1 cellular context compared by ENCODE assay signal in the genomic region with DNA sequence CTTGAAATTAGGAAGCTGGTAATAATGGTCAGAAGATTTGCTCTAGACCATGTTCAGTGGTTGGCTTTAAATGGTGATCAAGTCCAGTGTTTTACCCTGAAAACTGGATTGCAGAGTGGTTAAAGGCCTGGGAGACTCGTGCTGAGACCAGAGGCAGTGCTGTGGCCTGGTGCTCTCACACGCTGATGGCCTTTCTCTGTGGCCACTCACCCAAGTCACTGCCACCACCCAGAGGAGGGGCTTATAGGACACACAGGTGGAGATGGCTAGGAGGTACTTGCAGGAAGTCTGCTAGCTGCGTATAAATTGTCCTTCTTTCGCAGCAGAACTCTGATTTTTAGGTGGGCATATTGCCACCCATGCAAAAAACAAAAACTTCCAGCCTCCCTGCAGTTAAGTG.
TF ChIP-seq lines count a peak whose summit lies in the region.

No MANE protein-coding gene starts in this region.

TF ChIP-seq in GM23338, 12 proteins besides CTCF, POLR2A, EP300 and RAD21 (continued from another document):
- no peak for TF ChIP-seq ZNF331 (CRISPR knock-in tag; IDR thresholded peaks at IDR 0.05; ENCODE audit: low read depth)
